8 cellular contexts compared by ENCODE assay signal in genomic region chr7:155298834-155299538, GRCh38. TPM values are rescaled to one million over a fixed set of nuclear protein-coding genes. Genes with fewer than 3 reads are reported as not detected.
DNase-seq lines count a peak whose midpoint lies in the region; ATAC-seq and TF ChIP-seq lines count a peak whose summit lies in the region.

No MANE protein-coding gene starts in this region.

- H3K4me1 Mint-ChIP-seq in endodermal cell, result peaks cover 35% of the 10 kb centered on the region

- WGBS in endodermal cell (ENCODE audit: insufficient coverage in 1 of 2, insufficient read length in 1 of 2), 2 experiments, result 10 to 13% methylated on average over 20 to 27 of the region's 27 CpGs
- no CpG with 5 or more reads among the region's 27 CpGs for WGBS in mesendoderm (ENCODE audit: extremely low coverage, insufficient coverage, low lambda C conversion rate)

- H2BK120ac ChIP-seq in mesendoderm (ENCODE audit: low read depth, low read length), result no peak overlapping the region

- H3K27ac Mint-ChIP-seq in endodermal cell, result peak overlapping the region; percentile 82

- TF ChIP-seq CTCF in endodermal cell (conservative IDR thresholded peaks at IDR 0.05), result no peak

- peak; percentile 68 for ATAC-seq in GM21381 (IDR thresholded peaks at IDR 0.05; ENCODE audit: unreplicated experiment)

- H3K4me1 ChIP-seq in endodermal cell (ENCODE audit: control insufficient read depth, insufficient read depth, low read length) (peaks cover 13% of the 10 kb centered on the region), mesendoderm (ENCODE audit: control insufficient read depth, low read depth, low read length) (peaks cover 8% of the 10 kb centered on the region)

- H3K4me3 ChIP-seq in endodermal cell (ENCODE audit: low read length), result peak overlapping the region; percentile 87
- H3K4me3 ChIP-seq in mesendoderm (ENCODE audit: low read length), result peak overlapping the region; percentile 82

- H3K4ac ChIP-seq in mesendoderm (ENCODE audit: low read depth, low read length), result no peak overlapping the region

- peaks cover 2% of the 10 kb centered on the region for H3K27me3 Mint-ChIP-seq in endodermal cell (ENCODE audit: insufficient read depth)

- no peaks in the 10 kb centered on the region for H3K9me3 ChIP-seq in endodermal cell (ENCODE audit: control insufficient read depth, low read length)

- no peak overlapping the region for H3K18ac ChIP-seq in mesendoderm (ENCODE audit: low read length)

- H3K4me3 Mint-ChIP-seq in endodermal cell, result peak overlapping the region; percentile 72

- DNase-seq in COR-L47 (lab: John Stamatoyannopoulos, UW), result peak; percentile 91
- DNase-seq in HUDEP-2 (lab: John Stamatoyannopoulos, UW; ENCODE audit: unreplicated experiment in 76 of 76), result peak; percentile 18 to 95 (median 90)
- peak; percentile 73 for DNase-seq in NOMO-1 treated with dmso at 0.1 percent for 144 hours (lab: John Stamatoyannopoulos, UW; ENCODE audit: unreplicated experiment)
- DNase-seq in activated CD8-positive, alpha-beta memory T cell treated with anti-CD3 and anti-CD28 coated beads, Interleukin-2, amount 50 U/mL, for 1 hour (ENCODE audit: extremely low read depth), result peak; percentile 86
- DNase-seq in endodermal cell, result peak; percentile 98
- peak; percentile 96 for DNase-seq in mesendoderm
- peak; percentile 91 for DNase-seq in stimulated activated CD8-positive, alpha-beta memory T cell treated with anti-CD3 and anti-CD28 coated beads, Interleukin-12 subunit alpha, Interleukin-12 subunit beta, amount 100 ng/mL, for 4 hours (ENCODE audit: low read depth)

- no peak overlapping the region for H2BK15ac ChIP-seq in mesendoderm (replicated peaks; ENCODE audit: low read depth)

- no peak overlapping the region for H3K23ac ChIP-seq in mesendoderm (ENCODE audit: low read length)

- H3K9ac ChIP-seq in endodermal cell (ENCODE audit: extremely low read depth, low read length, poor library complexity, severe bottlenecking), result no peak overlapping the region
- peak overlapping the region; percentile 83 for H3K9ac ChIP-seq in mesendoderm (ENCODE audit: low read length)

- H3K27me3 ChIP-seq in endodermal cell (ENCODE audit: control insufficient read depth, insufficient read depth, low read length, poor library complexity, severe bottlenecking) (no peaks in the 10 kb centered on the region), mesendoderm (ENCODE audit: insufficient read depth, low read length, poor library complexity) (no peaks in the 10 kb centered on the region)

- no peak overlapping the region for H2AK5ac ChIP-seq in mesendoderm (ENCODE audit: low read length)

- H4K8ac ChIP-seq in mesendoderm (ENCODE audit: low read depth, low read length), result no peak overlapping the region

- H3K9me3 Mint-ChIP-seq in endodermal cell, result no peaks in the 10 kb centered on the region

- peaks cover 26% of the 10 kb centered on the region for H3K36me3 Mint-ChIP-seq in endodermal cell (ENCODE audit: low read depth)

- H4K5ac ChIP-seq in mesendoderm (ENCODE audit: low read length), result no peak overlapping the region

- H3K56ac ChIP-seq in mesendoderm (ENCODE audit: low read length), result peak overlapping the region; percentile 89

- H3K36me3 ChIP-seq in endodermal cell (ENCODE audit: control insufficient read depth, insufficient read depth, low read length) (peaks cover 22% of the 10 kb centered on the region), mesendoderm (ENCODE audit: control insufficient read depth, insufficient read depth, low read length) (peaks cover 6% of the 10 kb centered on the region)

- peak overlapping the region; percentile 33 for H3K27ac ChIP-seq in endodermal cell (ENCODE audit: low read depth, low read length)
- H3K27ac ChIP-seq in mesendoderm (ENCODE audit: low read depth, low read length), result no peak overlapping the region

- H2BK5ac ChIP-seq in mesendoderm (ENCODE audit: low read length), result no peak overlapping the region

- H3K79me2 ChIP-seq in mesendoderm (ENCODE audit: control insufficient read depth, insufficient read depth, low read length), result peaks cover 35% of the 10 kb centered on the region

- peak overlapping the region; percentile 93 for H3K4me2 ChIP-seq in mesendoderm (ENCODE audit: low read length)

- peaks cover 19% of the 10 kb centered on the region for H3K79me1 ChIP-seq in mesendoderm (ENCODE audit: low read length)

RNA-seq across cellular contexts. Expression of gene INSIG1, which starts 1.3 kb away (rescaled TPM):
- 10 to 100 TPM; 27.2 to 36.9 TPM for total RNA-seq in endodermal cell
- polyA plus RNA-seq in endodermal cell (2013, experiment 1 of 2), result 77.8 TPM
- polyA plus RNA-seq in endodermal cell (2013, experiment 2 of 2), result 81.3 TPM
- 72.9 TPM for polyA plus RNA-seq in mesendoderm (2013, experiment 1 of 2)
- polyA plus RNA-seq in mesendoderm (2013, experiment 2 of 2), result 77.6 TPM
